6 cellular contexts compared by ENCODE assay signal in the genomic region with DNA sequence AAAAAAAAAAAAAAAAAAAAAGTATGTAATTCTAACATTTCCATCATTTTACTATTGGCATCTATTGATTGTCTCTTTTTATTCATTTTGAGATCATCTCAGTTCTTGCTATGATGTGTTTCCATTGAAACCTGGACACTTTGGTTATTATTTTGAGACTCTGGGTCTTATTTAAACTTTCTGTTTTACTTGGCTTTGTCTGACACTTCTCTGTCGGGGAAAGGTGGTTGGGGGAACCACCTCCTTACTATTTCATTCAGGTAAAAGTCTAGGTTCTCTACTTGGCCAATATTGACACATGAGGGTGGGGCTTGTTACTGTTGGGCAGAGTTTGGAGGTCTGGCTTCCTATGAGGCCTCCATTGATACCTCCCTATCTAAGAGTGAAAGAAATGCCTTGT.
"Had no signal": no experiment of that assay in that cellular context is flagged by ENCODE, and none has a peak within 500 bp of the region (broad histone marks: within the 10 kb centered on the region; RNA-seq: fewer than 3 reads in every experiment).

No MANE protein-coding gene starts in this region.

- ATAC-seq: GM23338, HepG2 had no signal

- DNase-seq: H9, HCEC 1CT, Karpas-422, KBM-7 had no signal
